Comparison of ENCODE assay signal across 17 cellular contexts in the genomic region with DNA sequence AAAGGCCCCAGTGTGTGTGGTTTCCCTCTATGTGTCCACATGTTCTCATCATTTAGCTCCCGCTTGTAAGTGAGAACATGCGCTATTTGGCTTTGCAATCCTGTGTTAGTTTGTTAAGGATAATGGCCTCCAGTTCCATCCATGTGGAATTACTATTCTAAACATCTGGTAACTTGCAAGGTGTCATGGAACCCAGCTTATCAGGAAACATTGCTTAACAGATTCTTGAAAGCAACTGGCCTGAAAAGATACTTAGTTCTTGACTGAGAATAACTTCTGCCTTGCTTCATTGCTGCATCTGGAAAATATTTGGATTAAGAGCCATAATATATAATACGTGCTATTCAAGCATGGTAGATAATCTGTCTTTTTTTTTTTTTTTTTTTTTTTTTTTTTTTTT. TPM values are rescaled to one million over a fixed set of nuclear protein-coding genes. Genes with fewer than 3 reads are reported as not detected.
DNase-seq lines count a peak whose midpoint lies in the region; ATAC-seq and TF ChIP-seq lines count a peak whose summit lies in the region.
"Had no signal": no experiment of that assay in that cellular context is flagged by ENCODE, and none has a peak within 500 bp of the region (broad histone marks: within the 10 kb centered on the region; RNA-seq: fewer than 3 reads in every experiment).

No MANE protein-coding gene starts in this region.

- no peak overlapping the region for H3K27ac Mint-ChIP-seq in activated naive CD4-positive, alpha-beta T cell treated with anti-CD3 and anti-CD28 coated beads, Interleukin-2, amount 50 U/mL, for 24 hours
- H3K27ac Mint-ChIP-seq in activated naive CD4-positive, alpha-beta T cell treated with anti-CD3 and anti-CD28 coated beads for 36 hours: no peak overlapping the region
- H3K27ac Mint-ChIP-seq in stimulated activated effector memory CD8-positive, alpha-beta T cell treated with anti-CD3 and anti-CD28 coated beads, Interleukin-12 subunit alpha, Interleukin-12 subunit beta, amount 100 ng/mL, for 72 hours: peak overlapping the region; percentile 11

- H3K27me3 ChIP-seq in mesendoderm (ENCODE audit: insufficient read depth, low read length, poor library complexity): no peaks in the 10 kb centered on the region
- H3K27me3 ChIP-seq: BLaER1 treated with 17β-estradiol and CSF1 and Interleukin-3, amounts not matched to agents 10 nM and 100 nM; SJSA1 had no signal

- no peak overlapping the region for H4K5ac ChIP-seq in mesendoderm (ENCODE audit: low read length)

- peaks cover 4% of the 10 kb centered on the region for H3K36me3 ChIP-seq in mesendoderm (ENCODE audit: control insufficient read depth, insufficient read depth, low read length)

- H3K27me3 Mint-ChIP-seq in activated naive CD4-positive, alpha-beta T cell treated with anti-CD3 and anti-CD28 coated beads, Interleukin-2, amount 50 U/mL, for 24 hours: no peaks in the 10 kb centered on the region
- H3K27me3 Mint-ChIP-seq in activated naive CD4-positive, alpha-beta T cell treated with anti-CD3 and anti-CD28 coated beads for 36 hours (ENCODE audit: low read depth): no peaks in the 10 kb centered on the region

- no peak for TF ChIP-seq CTCF in fibroblast of villous mesenchyme (IDR thresholded peaks at IDR 0.05; ENCODE audit: insufficient read depth, low read depth, low read length)

- no peak overlapping the region for H3K23ac ChIP-seq in mesendoderm (ENCODE audit: low read length)

- no peak overlapping the region for H2BK5ac ChIP-seq in mesendoderm (ENCODE audit: low read length)

- H3K9me3 Mint-ChIP-seq in activated naive CD4-positive, alpha-beta T cell treated with anti-CD3 and anti-CD28 coated beads, Interleukin-2, amount 50 U/mL, for 24 hours: peaks cover 4% of the 10 kb centered on the region
- peaks cover 4% of the 10 kb centered on the region for H3K9me3 Mint-ChIP-seq in activated naive CD4-positive, alpha-beta T cell treated with anti-CD3 and anti-CD28 coated beads for 36 hours
- no peaks in the 10 kb centered on the region for H3K9me3 Mint-ChIP-seq in stimulated activated effector memory CD8-positive, alpha-beta T cell treated with anti-CD3 and anti-CD28 coated beads, Interleukin-12 subunit alpha, Interleukin-12 subunit beta, amount 100 ng/mL, for 72 hours

- no peaks in the 10 kb centered on the region for H3K4me1 ChIP-seq in mesendoderm (ENCODE audit: control insufficient read depth, low read depth, low read length)
- H3K4me1 ChIP-seq: SJSA1 had no signal

- no peak overlapping the region for H3K56ac ChIP-seq in mesendoderm (ENCODE audit: low read length)

- H3K4me1 Mint-ChIP-seq in activated naive CD4-positive, alpha-beta T cell treated with anti-CD3 and anti-CD28 coated beads, Interleukin-2, amount 50 U/mL, for 24 hours: peaks cover 63% of the 10 kb centered on the region
- peaks cover 56% of the 10 kb centered on the region for H3K4me1 Mint-ChIP-seq in activated naive CD4-positive, alpha-beta T cell treated with anti-CD3 and anti-CD28 coated beads for 36 hours (ENCODE audit: low read depth)
- H3K4me1 Mint-ChIP-seq in stimulated activated effector memory CD8-positive, alpha-beta T cell treated with anti-CD3 and anti-CD28 coated beads, Interleukin-12 subunit alpha, Interleukin-12 subunit beta, amount 100 ng/mL, for 72 hours: peaks cover 51% of the 10 kb centered on the region

- H3K4me2 ChIP-seq in mesendoderm (ENCODE audit: low read length): no peak overlapping the region
- H3K4me2 ChIP-seq: PC-9 had no signal

- no peak overlapping the region for H4K8ac ChIP-seq in mesendoderm (ENCODE audit: low read depth, low read length)

- H2BK120ac ChIP-seq in mesendoderm (ENCODE audit: low read depth, low read length): no peak overlapping the region

- POLR2A ChIA-PET in HEK293T (lab: Yijun Ruan, JAX): no interaction called here

- intact Hi-C loops in activated naive CD4-positive, alpha-beta T cell treated with anti-CD3 and anti-CD28 coated beads for 36 hours (cut with micrococcal nuclease): no loop called here

- DNase-seq in activated naive CD4-positive, alpha-beta T cell treated with anti-CD3 and anti-CD28 coated beads for 36 hours: no peak
- DNase-seq in OCI-M1 (lab: John Stamatoyannopoulos, UW): peak; percentile 23
- peak; percentile 64 for DNase-seq in fibroblast of villous mesenchyme (ENCODE audit: low read depth)
- DNase-seq in stimulated activated effector memory CD8-positive, alpha-beta T cell treated with anti-CD3 and anti-CD28 coated beads, Interleukin-12 subunit alpha, Interleukin-12 subunit beta, amount 100 ng/mL, for 72 hours (ENCODE audit: low spot score in 2 of 2): no peak
- no peak for DNase-seq in NCI-H1930 (lab: John Stamatoyannopoulos, UW)
- no peak for DNase-seq in HEK293T (ENCODE audit: extremely low spot score)
- no peak for DNase-seq in mesendoderm
- DNase-seq: COR-L47, EL, H7, NCI-H187, NCI-H446 treated with DMSO at 0.1 percent for 48 hours, NCI-H774, PC-9 had no signal

- H2AK5ac ChIP-seq in mesendoderm (ENCODE audit: low read length): no peak overlapping the region

- peaks cover 3% of the 10 kb centered on the region for H3K79me1 ChIP-seq in mesendoderm (ENCODE audit: low read length)

- no CpG with 5 or more reads among the region's 3 CpGs for WGBS in mesendoderm (ENCODE audit: extremely low coverage, insufficient coverage, low lambda C conversion rate)

- H3K4me3 ChIP-seq in fibroblast of villous mesenchyme (ENCODE audit: low read depth, low read length) (no peak overlapping the region), mesendoderm (ENCODE audit: low read length) (no peak overlapping the region)
- H3K4me3 ChIP-seq: BLaER1 treated with 17β-estradiol and CSF1 and Interleukin-3, amounts not matched to agents 10 nM and 100 nM; PC-9; SJSA1 had no signal

- no peak overlapping the region for H3K4ac ChIP-seq in mesendoderm (ENCODE audit: low read depth, low read length)

- CTCF ChIA-PET in activated naive CD4-positive, alpha-beta T cell treated with anti-CD3 and anti-CD28 coated beads for 36 hours (lab: Charles Lee): no interaction called here
- CTCF ChIA-PET in HEK293T (lab: Yijun Ruan, JAX): no interaction called here

- H3K4me3 Mint-ChIP-seq in activated naive CD4-positive, alpha-beta T cell treated with anti-CD3 and anti-CD28 coated beads, Interleukin-2, amount 50 U/mL, for 24 hours: peak overlapping the region; percentile 17
- no peak overlapping the region for H3K4me3 Mint-ChIP-seq in activated naive CD4-positive, alpha-beta T cell treated with anti-CD3 and anti-CD28 coated beads for 36 hours
- no peak overlapping the region for H3K4me3 Mint-ChIP-seq in stimulated activated effector memory CD8-positive, alpha-beta T cell treated with anti-CD3 and anti-CD28 coated beads, Interleukin-12 subunit alpha, Interleukin-12 subunit beta, amount 100 ng/mL, for 72 hours

- no peak for ATAC-seq in stimulated activated effector memory CD8-positive, alpha-beta T cell treated with anti-CD3 and anti-CD28 coated beads, Interleukin-12 subunit alpha, Interleukin-12 subunit beta, amount 100 ng/mL, for 72 hours

- no peak overlapping the region for H2BK15ac ChIP-seq in mesendoderm (replicated peaks; ENCODE audit: low read depth)

- peaks cover 11% of the 10 kb centered on the region for H3K36me3 Mint-ChIP-seq in activated naive CD4-positive, alpha-beta T cell treated with anti-CD3 and anti-CD28 coated beads, Interleukin-2, amount 50 U/mL, for 24 hours
- H3K36me3 Mint-ChIP-seq in activated naive CD4-positive, alpha-beta T cell treated with anti-CD3 and anti-CD28 coated beads for 36 hours (ENCODE audit: low read depth): peaks cover 24% of the 10 kb centered on the region
- peaks cover 50% of the 10 kb centered on the region for H3K36me3 Mint-ChIP-seq in stimulated activated effector memory CD8-positive, alpha-beta T cell treated with anti-CD3 and anti-CD28 coated beads, Interleukin-12 subunit alpha, Interleukin-12 subunit beta, amount 100 ng/mL, for 72 hours

- no peak overlapping the region for H3K27ac ChIP-seq in mesendoderm (ENCODE audit: low read depth, low read length)
- H3K27ac ChIP-seq: BLaER1 treated with 17β-estradiol and CSF1 and Interleukin-3, amounts not matched to agents 10 nM and 100 nM; PC-9; SJSA1 had no signal

- H3K18ac ChIP-seq in mesendoderm (ENCODE audit: low read length): no peak overlapping the region

- no peak overlapping the region for H3K9ac ChIP-seq in mesendoderm (ENCODE audit: low read length)
- H3K9ac ChIP-seq: BLaER1 treated with 17β-estradiol and CSF1 and Interleukin-3, amounts not matched to agents 10 nM and 100 nM had no signal

- H3K79me2 ChIP-seq in mesendoderm (ENCODE audit: control insufficient read depth, insufficient read depth, low read length): peaks cover 72% of the 10 kb centered on the region

TF ChIP-seq in HEK293T, 16 proteins besides CTCF, POLR2A, EP300 and RAD21:
- TF ChIP-seq ARNT (IDR thresholded peaks at IDR 0.05) (no peak), FOXK2 (IDR thresholded peaks at IDR 0.05) (no peak), ELF4 (IDR thresholded peaks at IDR 0.05) (no peak), L3MBTL2 (conservative IDR thresholded peaks at IDR 0.05) (no peak), SUZ12 (IDR thresholded peaks at IDR 0.05) (no peak), CTBP1 (IDR thresholded peaks at IDR 0.05; ENCODE audit: borderline replicate concordance) (no peak), ZNF384 (IDR thresholded peaks at IDR 0.05) (no peak), TARDBP (IDR thresholded peaks at IDR 0.05) (no peak), FOXM1 (IDR thresholded peaks at IDR 0.05; ENCODE audit: borderline replicate concordance) (no peak), HDGF (IDR thresholded peaks at IDR 0.05; ENCODE audit: borderline replicate concordance) (no peak), LEF1 (IDR thresholded peaks at IDR 0.05; ENCODE audit: borderline replicate concordance) (no peak), BHLHE40 (IDR thresholded peaks at IDR 0.05; ENCODE audit: borderline replicate concordance) (no peak), NFRKB (IDR thresholded peaks at IDR 0.05) (no peak), SP1 (IDR thresholded peaks at IDR 0.05) (no peak), FOXA1 (IDR thresholded peaks at IDR 0.05) (no peak)
- TF ChIP-seq, protein P1, sequence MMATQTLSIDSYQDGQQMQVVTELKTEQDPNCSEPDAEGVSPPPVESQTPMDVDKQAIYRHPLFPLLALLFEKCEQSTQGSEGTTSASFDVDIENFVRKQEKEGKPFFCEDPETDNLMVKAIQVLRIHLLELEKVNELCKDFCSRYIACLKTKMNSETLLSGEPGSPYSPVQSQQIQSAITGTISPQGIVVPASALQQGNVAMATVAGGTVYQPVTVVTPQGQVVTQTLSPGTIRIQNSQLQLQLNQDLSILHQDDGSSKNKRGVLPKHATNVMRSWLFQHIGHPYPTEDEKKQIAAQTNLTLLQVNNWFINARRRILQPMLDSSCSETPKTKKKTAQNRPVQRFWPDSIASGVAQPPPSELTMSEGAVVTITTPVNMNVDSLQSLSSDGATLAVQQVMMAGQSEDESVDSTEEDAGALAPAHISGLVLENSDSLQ (IDR thresholded peaks at IDR 0.05): no peak

RNA-seq across cellular contexts. Expression of gene PAFAH1B1, which starts 27.8 kb away (rescaled TPM):
- total RNA-seq in activated naive CD4-positive, alpha-beta T cell treated with anti-CD3 and anti-CD28 coated beads for 36 hours: 100 to 1,000 TPM; 142 to 145 TPM
- 101 and 141 TPM in 2 replicates for total RNA-seq in fibroblast of villous mesenchyme
- 66.9 TPM for polyA plus RNA-seq in mesendoderm (2013, experiment 1 of 2)
- 65.3 TPM for polyA plus RNA-seq in mesendoderm (2013, experiment 2 of 2)

Comparison
In these comparisons a context has a peak if more than half of its experiments do, and no peak if none do; other contexts are left out.
1. DNase-seq: peak in OCI-M1 (single experiment) and fibroblast of villous mesenchyme (single experiment); none in activated naive CD4-positive, alpha-beta T cell treated with anti-CD3 and anti-CD28 coated beads for 36 hours (single experiment), stimulated activated effector memory CD8-positive, alpha-beta T cell treated with anti-CD3 and anti-CD28 coated beads, Interleukin-12 subunit alpha, Interleukin-12 subunit beta, amount 100 ng/mL, for 72 hours (0 of 2), NCI-H1930 (0 of 2), HEK293T (single experiment) and mesendoderm (single experiment).